23 cellular contexts compared by ENCODE assay signal in genomic region chr3:622314-622713, GRCh38.
A peak's percentile ranks its signal among the peaks of the same experiment; 100 is the strongest.
DNase-seq lines count a peak whose midpoint lies in the region; ATAC-seq, FAIRE-seq and TF ChIP-seq lines count a peak whose summit lies in the region.
"Had no signal": no experiment of that assay in that cellular context is flagged by ENCODE, and none has a peak within 500 bp of the region (broad histone marks: within the 10 kb centered on the region; RNA-seq: fewer than 3 reads in every experiment).

No MANE protein-coding gene starts in this region.

- POLR2A ChIA-PET in K562 (lab: Yijun Ruan, JAX) = no interaction called here

- TF ChIP-seq EP300 in K562 (IDR thresholded peaks at IDR 0.05; ENCODE audit: low read length) = no peak
- TF ChIP-seq EP300 in neural cell (conservative IDR thresholded peaks at IDR 0.05; ENCODE audit: poor library complexity, severe bottlenecking) = no peak

- no peaks in the 10 kb centered on the region for H3K36me3 ChIP-seq in K562 (ENCODE audit: control insufficient read depth, insufficient read depth, low read length)
- H3K36me3 ChIP-seq in neural cell (ENCODE audit: insufficient read depth, low read length) = no peaks in the 10 kb centered on the region
- H3K36me3 ChIP-seq: BE2C, BLaER1 had no signal

- in situ Hi-C loops in K562 (cut with MboI) = no loop called here

- H3K79me2 ChIP-seq in K562 (ENCODE audit: control insufficient read depth, insufficient read depth, low read length) (no peaks in the 10 kb centered on the region), neural cell (replicated peaks; ENCODE audit: insufficient read depth, low read length) (no peaks in the 10 kb centered on the region)

- H3K4me1 ChIP-seq in K562 (replicated peaks in 1 of 2; ENCODE audit: control insufficient read depth in 2 of 2, insufficient read depth in 2 of 2, low read length in 2 of 2) = no peaks in the 10 kb centered on the region
- H3K4me1 ChIP-seq: BE2C, BLaER1, Caco-2 had no signal

- BruUV-seq in K562 (replicated peaks; lab: Mats Ljungman, UMichigan) = no TSS peak

- no peak overlapping the region for H2AFZ ChIP-seq in K562 (ENCODE audit: low read depth, low read length)
- H2AFZ ChIP-seq in neural cell (ENCODE audit: low read depth, low read length) = no peak overlapping the region

- H4K20me1 ChIP-seq in K562 (replicated peaks; ENCODE audit: control insufficient read depth, insufficient read depth, low read length) (no peaks in the 10 kb centered on the region), neural cell (ENCODE audit: insufficient read depth) (no peaks in the 10 kb centered on the region)
- H4K20me1 ChIP-seq: BLaER1 had no signal

- H3K9me1 ChIP-seq in K562 (ENCODE audit: control insufficient read depth, insufficient read depth, low read length) = no peaks in the 10 kb centered on the region

- no peak overlapping the region for H3K4me2 ChIP-seq in K562 (ENCODE audit: insufficient read depth, low read length)
- no peak overlapping the region for H3K4me2 ChIP-seq in neural cell (ENCODE audit: low read length)
- H3K4me2 ChIP-seq: BLaER1 had no signal

- no peak overlapping the region for H3K4me3 ChIP-seq in K562
- H3K4me3 ChIP-seq in neural cell (ENCODE audit: low read length) = no peak overlapping the region
- H3K4me3 ChIP-seq: BLaER1 had no signal

- CTCF ChIA-PET in K562 (lab: Yijun Ruan, JAX; ENCODE audit: low intra/inter-chr PET ratio) = no interaction called here

- H3K27ac ChIP-seq in K562 (ENCODE audit: extremely low read depth, low read depth, low read length) = no peak overlapping the region
- H3K27ac ChIP-seq in neural cell (ENCODE audit: low read length) = peak overlapping the region; percentile 30
- H3K27ac ChIP-seq: BLaER1 had no signal

- no peak for FAIRE-seq in K562 (lab: Jason Lieb, UNC)
- FAIRE-seq: A204.1, D721Med, GM12891, GM18507, GM19239 had no signal

- intact Hi-C loops in K562 (cut with micrococcal nuclease) = no loop called here

- TF ChIP-seq RAD21 in K562 (CRISPR knock-in tag; conservative IDR thresholded peaks at IDR 0.05 in 1 of 2, IDR thresholded peaks at IDR 0.05 in 1 of 2) (no peak), neural cell (conservative IDR thresholded peaks at IDR 0.05) (no peak)

- H3K27me3 ChIP-seq in K562 (ENCODE audit: control insufficient read depth in 2 of 2, insufficient read depth in 2 of 2, low read length in 2 of 2) = no peaks in the 10 kb centered on the region
- H3K27me3 ChIP-seq in neural cell (ENCODE audit: insufficient read depth, low read depth, low read length) = no peaks in the 10 kb centered on the region
- H3K27me3 ChIP-seq: BE2C, BLaER1 had no signal

- DNase-seq in OCI-M1 (lab: John Stamatoyannopoulos, UW) (peak; percentile 30), K562 (ENCODE audit: extremely low read depth in 1 of 4, low spot score in 3 of 4) (no peak), COR-L47 (lab: John Stamatoyannopoulos, UW) (no peak)
- DNase-seq in activated CD8-positive, alpha-beta memory T cell treated with anti-CD3 and anti-CD28 coated beads for 24 hours = no peak
- DNase-seq: 8988T; ACHN; BE2C; C1 segment of cervical spinal cord; Caco-2; Calu3; CD4-positive, alpha-beta memory T cell; CD4-positive, CD25-positive, alpha-beta regulatory T cell; CD8-positive, alpha-beta memory T cell; DMS79 treated with DMSO at 0.1 percent for 48 hours; GDM1 had no signal

- 4% methylated on average over 7 of the region's 7 CpGs for WGBS in K562 (ENCODE audit: insufficient coverage, low coverage, missing lambda C conversion rate)

- H3F3A ChIP-seq in neural cell (ENCODE audit: insufficient read depth, low read length, poor library complexity, severe bottlenecking) = no peaks in the 10 kb centered on the region

- no peak for TF ChIP-seq POLR2A in K562 (conservative IDR thresholded peaks at IDR 0.05)

- no peaks in the 10 kb centered on the region for H3K9me2 ChIP-seq in neural cell (ENCODE audit: insufficient read depth, low read length)

- no peak for ATAC-seq in K562
- no peak for ATAC-seq in GM18498 (IDR thresholded peaks at IDR 0.05; ENCODE audit: unreplicated experiment)

- H3K9me3 ChIP-seq in K562 (replicated peaks; ENCODE audit: control insufficient read depth, insufficient read depth, low read depth, low read length) (no peaks in the 10 kb centered on the region), neural cell (ENCODE audit: low read length) (no peaks in the 10 kb centered on the region)
- H3K9me3 ChIP-seq: BE2C, BLaER1, Caco-2 had no signal

- TF ChIP-seq CTCF in K562 (IDR thresholded peaks at IDR 0.05 in 2 of 3, conservative IDR thresholded peaks at IDR 0.05 in 1 of 3; ENCODE audit: insufficient read depth in 2 of 3, low read depth in 1 of 3, low read length in 3 of 3) (no peak), neural cell (IDR thresholded peaks at IDR 0.05; ENCODE audit: poor library complexity, severe bottlenecking) (no peak)

- H3K9ac ChIP-seq in K562 (ENCODE audit: insufficient read depth in 1 of 2, low read depth in 2 of 2, low read length in 2 of 2) (no peak overlapping the region), neural cell (ENCODE audit: low read length) (no peak overlapping the region)
- H3K9ac ChIP-seq: BLaER1 had no signal

TF ChIP-seq in K562, 482 proteins besides CTCF, POLR2A, EP300 and RAD21:
- peak; percentile 94 for TF ChIP-seq TFE3 (CRISPR knock-in tag; IDR thresholded peaks at IDR 0.05)
- no peak for TF ChIP-seq NR2C1 (IDR thresholded peaks at IDR 0.05)
- peak; percentile 16; the same call in 1 of the 2 replicates for TF ChIP-seq NR2C1 (tag; IDR thresholded peaks at IDR 0.05)
- no peak for TF ChIP-seq FIP1L1 (IDR thresholded peaks at IDR 0.05; ENCODE audit: low read depth, low read length, poor library complexity, severe bottlenecking)
TF ChIP-seq in K562: peak in this region for 2.

TF ChIP-seq in neural cell, 6 proteins besides CTCF, POLR2A, EP300 and RAD21:
- TF ChIP-seq EZH2 (IDR thresholded peaks at IDR 0.05; ENCODE audit: borderline replicate concordance, insufficient read depth, low read length, poor library complexity, severe bottlenecking) (no peak), SMC3 (conservative IDR thresholded peaks at IDR 0.05; ENCODE audit: poor library complexity) (no peak), POLR2AphosphoS5 (IDR thresholded peaks at IDR 0.05) (no peak), REST (IDR thresholded peaks at IDR 0.05; ENCODE audit: borderline replicate concordance) (no peak), TAF1 (IDR thresholded peaks at IDR 0.05; ENCODE audit: low read depth) (no peak), MXI1 (conservative IDR thresholded peaks at IDR 0.05; ENCODE audit: poor library complexity, severe bottlenecking) (no peak)
